In genomic region chr15:80694624-80695098, GRCh38 we compare ENCODE assay signal across 8 cellular contexts. TPM values are rescaled to one million over a fixed set of nuclear protein-coding genes. Genes with fewer than 3 reads are reported as not detected.
A peak's percentile ranks its signal among the peaks of the same experiment; 100 is the strongest.
DNase-seq lines count a peak whose midpoint lies in the region; ATAC-seq, FAIRE-seq and TF ChIP-seq lines count a peak whose summit lies in the region.

No MANE protein-coding gene starts in this region.

- H3K4me3 Mint-ChIP-seq in activated naive CD8-positive, alpha-beta T cell treated with anti-CD3 and anti-CD28 coated beads, Interleukin-2, amount 50 U/mL, for 24 hours, result peak overlapping the region; percentile 81

- H3K27me3 Mint-ChIP-seq in activated naive CD8-positive, alpha-beta T cell treated with anti-CD3 and anti-CD28 coated beads, Interleukin-2, amount 50 U/mL, for 24 hours, result peaks cover 19% of the 10 kb centered on the region

- H3K36me3 Mint-ChIP-seq in activated naive CD8-positive, alpha-beta T cell treated with anti-CD3 and anti-CD28 coated beads, Interleukin-2, amount 50 U/mL, for 24 hours (ENCODE audit: low read depth), result no peaks in the 10 kb centered on the region

- no CpG with 5 or more reads among the region's 46 CpGs for WGBS in iPS DF 6.9 (ENCODE audit: insufficient coverage, insufficient read length)
- WGBS in small intestine, 3 donors, result 1 to 2% (median 1%) methylated on average over 15 to 46 of the region's 46 CpGs

- no peaks in the 10 kb centered on the region for H3K9me2 ChIP-seq in OCI-LY7 (ENCODE audit: insufficient read depth, low read length)

- peaks cover 6% of the 10 kb centered on the region for H3K4me1 ChIP-seq in OCI-LY7 (ENCODE audit: insufficient read depth, low read length, poor library complexity, severe bottlenecking)
- H3K4me1 ChIP-seq in iPS DF 6.9 (ENCODE audit: control insufficient read depth, insufficient read depth, low read length), result no peaks in the 10 kb centered on the region
- H3K4me1 ChIP-seq in small intestine (ENCODE audit: control insufficient read depth in 2 of 2, insufficient read depth in 1 of 2, low read depth in 1 of 2, low read length in 1 of 2), result peaks cover 3 to 5% of the 10 kb centered on the region in 2 donors

- CTCF ChIA-PET in OCI-LY7 (lab: Charles Lee; ENCODE audit: unreplicated experiment), result no interaction called here

- intact Hi-C loops in OCI-LY7 (cut with micrococcal nuclease; ENCODE audit: unreplicated experiment), result no loop called here

- DNase-seq in HFF-Myc (ENCODE audit: extremely low read depth, low read depth), result no peak
- no peak for DNase-seq in OCI-LY7 (ENCODE audit: low spot score)
- peak; percentile 31 for DNase-seq in activated naive CD8-positive, alpha-beta T cell treated with anti-CD3 and anti-CD28 coated beads, Interleukin-2, amount 50 U/mL, for 24 hours
- no peak for DNase-seq in iPS DF 6.9 (ENCODE audit: low read depth, low spot score)
- DNase-seq in small intestine, result peak; percentile 36
- no peak for DNase-seq in cerebellar cortex (ENCODE audit: low spot score)
- DNase-seq in NCI-H128 (lab: John Stamatoyannopoulos, UW; ENCODE audit: unreplicated experiment), result no peak

- peaks cover 23% of the 10 kb centered on the region for H3K4me1 Mint-ChIP-seq in activated naive CD8-positive, alpha-beta T cell treated with anti-CD3 and anti-CD28 coated beads, Interleukin-2, amount 50 U/mL, for 24 hours

- H4K20me1 ChIP-seq in OCI-LY7 (ENCODE audit: insufficient read depth, low read length), result no peaks in the 10 kb centered on the region

- H3K36me3 ChIP-seq in OCI-LY7 (ENCODE audit: insufficient read depth, low read length) (no peaks in the 10 kb centered on the region), iPS DF 6.9 (ENCODE audit: control insufficient read depth, insufficient read depth, low read length) (no peaks in the 10 kb centered on the region), small intestine (ENCODE audit: control insufficient read depth in 2 of 2, insufficient read depth in 2 of 2, low read length in 2 of 2) (no peaks in the 10 kb centered on the region)

- TF ChIP-seq CTCF in GM12875 (IDR thresholded peaks at IDR 0.05; ENCODE audit: borderline replicate concordance, insufficient read depth, low read depth, low read length) (no peak), HFF-Myc (IDR thresholded peaks at IDR 0.05; ENCODE audit: low read depth, low read length, missing control alignments) (no peak), OCI-LY7 (conservative IDR thresholded peaks at IDR 0.05; ENCODE audit: low read length) (no peak)

- peaks cover 9% of the 10 kb centered on the region; the same call in 1 of the 2 replicates for H3K27me3 ChIP-seq in iPS DF 6.9 (ENCODE audit: control insufficient read depth, insufficient read depth, low read length)
- H3K27me3 ChIP-seq in small intestine (ENCODE audit: control insufficient read depth in 2 of 2, insufficient read depth in 2 of 2, low read length in 2 of 2), result no peaks in the 10 kb centered on the region

- H2AFZ ChIP-seq in OCI-LY7 (ENCODE audit: low read length), result peak overlapping the region; percentile 96

- H3K27ac ChIP-seq in OCI-LY7 (ENCODE audit: low read depth, low read length, poor library complexity, severe bottlenecking) (no peak overlapping the region), iPS DF 6.9 (ENCODE audit: low read length) (no peak overlapping the region), small intestine (ENCODE audit: low read depth in 1 of 2, low read length in 1 of 2) (peak overlapping the region; percentile 76 to 85)

- H3K9me3 ChIP-seq in OCI-LY7 (ENCODE audit: low read length) (no peaks in the 10 kb centered on the region), iPS DF 6.9 (ENCODE audit: control insufficient read depth, insufficient read depth, low read length) (no peaks in the 10 kb centered on the region), small intestine (ENCODE audit: control insufficient read depth, low read depth) (no peaks in the 10 kb centered on the region)

- H3K4me2 ChIP-seq in OCI-LY7 (ENCODE audit: low read length), result peak overlapping the region; percentile 72

- peak; percentile 13 for ATAC-seq in activated naive CD8-positive, alpha-beta T cell treated with anti-CD3 and anti-CD28 coated beads, Interleukin-2, amount 50 U/mL, for 24 hours

- no peaks in the 10 kb centered on the region for H3K79me2 ChIP-seq in OCI-LY7 (ENCODE audit: insufficient read depth, low read depth, low read length)

- no TSS peak for BruUV-seq in OCI-LY7 (replicated peaks; lab: Mats Ljungman, UMichigan)

- H3K9me3 Mint-ChIP-seq in activated naive CD8-positive, alpha-beta T cell treated with anti-CD3 and anti-CD28 coated beads, Interleukin-2, amount 50 U/mL, for 24 hours, result no peaks in the 10 kb centered on the region

- no peak for FAIRE-seq in small intestine (lab: Jason Lieb, UNC)

- H3K27ac Mint-ChIP-seq in activated naive CD8-positive, alpha-beta T cell treated with anti-CD3 and anti-CD28 coated beads, Interleukin-2, amount 50 U/mL, for 24 hours, result peak overlapping the region; percentile 82

- POLR2A ChIA-PET in OCI-LY7 (lab: Charles Lee), result no interaction called here

- H3K4me3 ChIP-seq in GM12875 (ENCODE audit: low read depth, low read length) (peak overlapping the region; percentile 59), HFF-Myc (replicated peaks; ENCODE audit: low read depth, low read length) (peak overlapping the region; percentile 59), OCI-LY7 (ENCODE audit: low read depth, low read length, poor library complexity, severe bottlenecking) (peak overlapping the region; percentile 74), iPS DF 6.9 (ENCODE audit: low read length) (peak overlapping the region; percentile 82; the same call in 1 of the 2 replicates), small intestine (ENCODE audit: low read depth in 1 of 2, low read length in 2 of 2) (peak overlapping the region; percentile 76 to 84)

RNA-seq across cellular contexts. Expression of gene ABHD17C, which starts 0.4 kb away (rescaled TPM):
- total RNA-seq in OCI-LY7 (2014; rRNA removed; shearing (Covaris generic)), result 0.08 and 0.47 TPM in 2 replicates
- total RNA-seq in OCI-LY7 (2022), result 0.70 and 0.81 TPM in 2 replicates
- 10 to 100 TPM; 27.6 to 37.3 (median 30.4) TPM for polyA plus RNA-seq in small intestine

Comparison
In these comparisons a context has a peak if more than half of its experiments do, and no peak if none do; other contexts are left out.
1. DNase-seq: peak in activated naive CD8-positive, alpha-beta T cell treated with anti-CD3 and anti-CD28 coated beads, Interleukin-2, amount 50 U/mL, for 24 hours (single experiment) and small intestine (single experiment); none in HFF-Myc (single experiment), OCI-LY7 (single experiment), iPS DF 6.9 (single experiment), cerebellar cortex (single experiment) and NCI-H128 (single experiment).
2. H3K27ac ChIP-seq: peak in small intestine (2 of 2); none in OCI-LY7 (single experiment) and iPS DF 6.9 (single experiment).
3. Peak in every context shown above with its lines, with median percentiles within 50 percentile points of each other: H3K4me3 ChIP-seq.